In the genomic region with DNA sequence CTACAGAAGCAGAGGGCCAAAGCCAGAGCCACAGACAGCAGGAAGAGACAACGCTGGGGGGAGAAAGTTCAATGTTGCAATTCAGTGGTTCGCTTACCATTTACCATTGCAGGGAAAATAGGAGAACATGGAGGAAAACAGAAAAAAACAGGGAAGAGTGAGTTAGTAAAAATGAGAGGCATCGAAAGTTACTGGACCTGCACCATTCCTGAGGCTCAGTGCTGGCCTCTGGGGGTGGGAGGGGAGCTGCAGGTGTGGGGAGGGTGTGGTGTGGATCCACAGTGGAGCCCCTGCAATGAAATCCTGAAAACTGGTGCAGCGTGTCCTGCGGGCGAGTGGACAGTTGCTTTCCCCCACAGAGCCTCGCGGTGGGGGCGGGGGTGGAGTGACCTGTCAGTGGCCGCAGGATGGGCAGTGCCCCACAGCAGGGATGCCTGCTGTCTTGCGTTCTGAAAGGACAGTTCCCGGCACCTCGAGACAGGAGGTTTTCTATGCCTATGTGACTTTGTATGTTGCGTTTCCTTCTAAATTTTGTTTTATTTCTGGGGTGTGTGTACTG, we compare ENCODE assay signal across 1 cellular context.
TF ChIP-seq lines count a peak whose summit lies in the region.

No MANE protein-coding gene starts in this region.

TF ChIP-seq in HepG2, 621 proteins besides CTCF, POLR2A, EP300 and RAD21:
- peak; percentile 34 for TF ChIP-seq TEAD3 (CRISPR knock-in tag; optimal IDR thresholded peaks at IDR 0.05; ENCODE audit: borderline replicate concordance)
- TF ChIP-seq MTA1 (CRISPR knock-in tag; IDR thresholded peaks at IDR 0.05; ENCODE audit: borderline replicate concordance): no peak
- TF ChIP-seq, protein P1, sequence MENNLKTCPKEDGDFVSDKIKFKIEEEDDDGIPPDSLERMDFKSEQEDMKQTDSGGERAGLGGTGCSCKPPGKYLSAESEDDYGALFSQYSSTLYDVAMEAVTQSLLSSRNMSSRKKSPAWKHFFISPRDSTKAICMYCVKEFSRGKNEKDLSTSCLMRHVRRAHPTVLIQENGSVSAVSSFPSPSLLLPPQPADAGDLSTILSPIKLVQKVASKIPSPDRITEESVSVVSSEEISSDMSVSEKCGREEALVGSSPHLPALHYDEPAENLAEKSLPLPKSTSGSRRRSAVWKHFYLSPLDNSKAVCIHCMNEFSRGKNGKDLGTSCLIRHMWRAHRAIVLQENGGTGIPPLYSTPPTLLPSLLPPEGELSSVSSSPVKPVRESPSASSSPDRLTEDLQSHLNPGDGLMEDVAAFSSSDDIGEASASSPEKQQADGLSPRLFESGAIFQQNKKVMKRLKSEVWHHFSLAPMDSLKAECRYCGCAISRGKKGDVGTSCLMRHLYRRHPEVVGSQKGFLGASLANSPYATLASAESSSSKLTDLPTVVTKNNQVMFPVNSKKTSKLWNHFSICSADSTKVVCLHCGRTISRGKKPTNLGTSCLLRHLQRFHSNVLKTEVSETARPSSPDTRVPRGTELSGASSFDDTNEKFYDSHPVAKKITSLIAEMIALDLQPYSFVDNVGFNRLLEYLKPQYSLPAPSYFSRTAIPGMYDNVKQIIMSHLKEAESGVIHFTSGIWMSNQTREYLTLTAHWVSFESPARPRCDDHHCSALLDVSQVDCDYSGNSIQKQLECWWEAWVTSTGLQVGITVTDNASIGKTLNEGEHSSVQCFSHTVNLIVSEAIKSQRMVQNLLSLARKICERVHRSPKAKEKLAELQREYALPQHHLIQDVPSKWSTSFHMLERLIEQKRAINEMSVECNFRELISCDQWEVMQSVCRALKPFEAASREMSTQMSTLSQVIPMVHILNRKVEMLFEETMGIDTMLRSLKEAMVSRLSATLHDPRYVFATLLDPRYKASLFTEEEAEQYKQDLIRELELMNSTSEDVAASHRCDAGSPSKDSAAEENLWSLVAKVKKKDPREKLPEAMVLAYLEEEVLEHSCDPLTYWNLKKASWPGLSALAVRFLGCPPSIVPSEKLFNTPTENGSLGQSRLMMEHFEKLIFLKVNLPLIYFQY (CRISPR knock-in tag; IDR thresholded peaks at IDR 0.05; ENCODE audit: borderline replicate concordance): no peak
- TF ChIP-seq ZNF24 (IDR thresholded peaks at IDR 0.05): no peak
- TF ChIP-seq ZNF430 (CRISPR knock-in tag; IDR thresholded peaks at IDR 0.05): no peak
- TF ChIP-seq ZNF354B (CRISPR knock-in tag; IDR thresholded peaks at IDR 0.05): no peak
- TF ChIP-seq FOXA1 (IDR thresholded peaks at IDR 0.05): no peak
- TF ChIP-seq FOXA1 (CRISPR knock-in tag; IDR thresholded peaks at IDR 0.05): no peak
- no peak for TF ChIP-seq ZNF891 (CRISPR knock-in tag; IDR thresholded peaks at IDR 0.05)
- TF ChIP-seq, protein P2, sequence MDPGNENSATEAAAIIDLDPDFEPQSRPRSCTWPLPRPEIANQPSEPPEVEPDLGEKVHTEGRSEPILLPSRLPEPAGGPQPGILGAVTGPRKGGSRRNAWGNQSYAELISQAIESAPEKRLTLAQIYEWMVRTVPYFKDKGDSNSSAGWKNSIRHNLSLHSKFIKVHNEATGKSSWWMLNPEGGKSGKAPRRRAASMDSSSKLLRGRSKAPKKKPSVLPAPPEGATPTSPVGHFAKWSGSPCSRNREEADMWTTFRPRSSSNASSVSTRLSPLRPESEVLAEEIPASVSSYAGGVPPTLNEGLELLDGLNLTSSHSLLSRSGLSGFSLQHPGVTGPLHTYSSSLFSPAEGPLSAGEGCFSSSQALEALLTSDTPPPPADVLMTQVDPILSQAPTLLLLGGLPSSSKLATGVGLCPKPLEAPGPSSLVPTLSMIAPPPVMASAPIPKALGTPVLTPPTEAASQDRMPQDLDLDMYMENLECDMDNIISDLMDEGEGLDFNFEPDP (CRISPR knock-in tag; conservative IDR thresholded peaks at IDR 0.05): no peak
- no peak for TF ChIP-seq AKAP8 (CRISPR knock-in tag; IDR thresholded peaks at IDR 0.05)
- no peak for TF ChIP-seq BORCS8-MEF2B (CRISPR knock-in tag; IDR thresholded peaks at IDR 0.05)
- TF ChIP-seq, protein P3, sequence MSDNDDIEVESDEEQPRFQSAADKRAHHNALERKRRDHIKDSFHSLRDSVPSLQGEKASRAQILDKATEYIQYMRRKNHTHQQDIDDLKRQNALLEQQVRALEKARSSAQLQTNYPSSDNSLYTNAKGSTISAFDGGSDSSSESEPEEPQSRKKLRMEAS (IDR thresholded peaks at IDR 0.05): no peak
- peak; percentile 42; the same call in 1 of the 2 replicates for TF ChIP-seq RBFOX2 (IDR thresholded peaks at IDR 0.05; ENCODE audit: low read depth, low read length)
- no peak for TF ChIP-seq AHR (CRISPR knock-in tag; IDR thresholded peaks at IDR 0.05)
- no peak for TF ChIP-seq NFE2L1 (CRISPR knock-in tag; IDR thresholded peaks at IDR 0.05; ENCODE audit: borderline replicate concordance)
- no peak for TF ChIP-seq ZNF7 (CRISPR knock-in tag; IDR thresholded peaks at IDR 0.05)
- TF ChIP-seq EEA1 (CRISPR knock-in tag; IDR thresholded peaks at IDR 0.05; ENCODE audit: borderline replicate concordance): no peak
- no peak for TF ChIP-seq GLI4 (CRISPR knock-in tag; IDR thresholded peaks at IDR 0.05; ENCODE audit: borderline replicate concordance)
- TF ChIP-seq, protein P4, sequence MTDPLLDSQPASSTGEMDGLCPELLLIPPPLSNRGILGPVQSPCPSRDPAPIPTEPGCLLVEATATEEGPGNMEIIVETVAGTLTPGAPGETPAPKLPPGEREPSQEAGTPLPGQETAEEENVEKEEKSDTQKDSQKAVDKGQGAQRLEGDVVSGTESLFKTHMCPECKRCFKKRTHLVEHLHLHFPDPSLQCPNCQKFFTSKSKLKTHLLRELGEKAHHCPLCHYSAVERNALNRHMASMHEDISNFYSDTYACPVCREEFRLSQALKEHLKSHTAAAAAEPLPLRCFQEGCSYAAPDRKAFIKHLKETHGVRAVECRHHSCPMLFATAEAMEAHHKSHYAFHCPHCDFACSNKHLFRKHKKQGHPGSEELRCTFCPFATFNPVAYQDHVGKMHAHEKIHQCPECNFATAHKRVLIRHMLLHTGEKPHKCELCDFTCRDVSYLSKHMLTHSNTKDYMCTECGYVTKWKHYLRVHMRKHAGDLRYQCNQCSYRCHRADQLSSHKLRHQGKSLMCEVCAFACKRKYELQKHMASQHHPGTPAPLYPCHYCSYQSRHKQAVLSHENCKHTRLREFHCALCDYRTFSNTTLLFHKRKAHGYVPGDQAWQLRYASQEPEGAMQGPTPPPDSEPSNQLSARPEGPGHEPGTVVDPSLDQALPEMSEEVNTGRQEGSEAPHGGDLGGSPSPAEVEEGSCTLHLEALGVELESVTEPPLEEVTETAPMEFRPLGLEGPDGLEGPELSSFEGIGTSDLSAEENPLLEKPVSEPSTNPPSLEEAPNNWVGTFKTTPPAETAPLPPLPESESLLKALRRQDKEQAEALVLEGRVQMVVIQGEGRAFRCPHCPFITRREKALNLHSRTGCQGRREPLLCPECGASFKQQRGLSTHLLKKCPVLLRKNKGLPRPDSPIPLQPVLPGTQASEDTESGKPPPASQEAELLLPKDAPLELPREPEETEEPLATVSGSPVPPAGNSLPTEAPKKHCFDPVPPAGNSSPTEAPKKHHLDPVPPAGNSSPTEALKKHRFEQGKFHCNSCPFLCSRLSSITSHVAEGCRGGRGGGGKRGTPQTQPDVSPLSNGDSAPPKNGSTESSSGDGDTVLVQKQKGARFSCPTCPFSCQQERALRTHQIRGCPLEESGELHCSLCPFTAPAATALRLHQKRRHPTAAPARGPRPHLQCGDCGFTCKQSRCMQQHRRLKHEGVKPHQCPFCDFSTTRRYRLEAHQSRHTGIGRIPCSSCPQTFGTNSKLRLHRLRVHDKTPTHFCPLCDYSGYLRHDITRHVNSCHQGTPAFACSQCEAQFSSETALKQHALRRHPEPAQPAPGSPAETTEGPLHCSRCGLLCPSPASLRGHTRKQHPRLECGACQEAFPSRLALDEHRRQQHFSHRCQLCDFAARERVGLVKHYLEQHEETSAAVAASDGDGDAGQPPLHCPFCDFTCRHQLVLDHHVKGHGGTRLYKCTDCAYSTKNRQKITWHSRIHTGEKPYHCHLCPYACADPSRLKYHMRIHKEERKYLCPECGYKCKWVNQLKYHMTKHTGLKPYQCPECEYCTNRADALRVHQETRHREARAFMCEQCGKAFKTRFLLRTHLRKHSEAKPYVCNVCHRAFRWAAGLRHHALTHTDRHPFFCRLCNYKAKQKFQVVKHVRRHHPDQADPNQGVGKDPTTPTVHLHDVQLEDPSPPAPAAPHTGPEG (CRISPR knock-in tag; IDR thresholded peaks at IDR 0.05): no peak
- TF ChIP-seq, protein P5, sequence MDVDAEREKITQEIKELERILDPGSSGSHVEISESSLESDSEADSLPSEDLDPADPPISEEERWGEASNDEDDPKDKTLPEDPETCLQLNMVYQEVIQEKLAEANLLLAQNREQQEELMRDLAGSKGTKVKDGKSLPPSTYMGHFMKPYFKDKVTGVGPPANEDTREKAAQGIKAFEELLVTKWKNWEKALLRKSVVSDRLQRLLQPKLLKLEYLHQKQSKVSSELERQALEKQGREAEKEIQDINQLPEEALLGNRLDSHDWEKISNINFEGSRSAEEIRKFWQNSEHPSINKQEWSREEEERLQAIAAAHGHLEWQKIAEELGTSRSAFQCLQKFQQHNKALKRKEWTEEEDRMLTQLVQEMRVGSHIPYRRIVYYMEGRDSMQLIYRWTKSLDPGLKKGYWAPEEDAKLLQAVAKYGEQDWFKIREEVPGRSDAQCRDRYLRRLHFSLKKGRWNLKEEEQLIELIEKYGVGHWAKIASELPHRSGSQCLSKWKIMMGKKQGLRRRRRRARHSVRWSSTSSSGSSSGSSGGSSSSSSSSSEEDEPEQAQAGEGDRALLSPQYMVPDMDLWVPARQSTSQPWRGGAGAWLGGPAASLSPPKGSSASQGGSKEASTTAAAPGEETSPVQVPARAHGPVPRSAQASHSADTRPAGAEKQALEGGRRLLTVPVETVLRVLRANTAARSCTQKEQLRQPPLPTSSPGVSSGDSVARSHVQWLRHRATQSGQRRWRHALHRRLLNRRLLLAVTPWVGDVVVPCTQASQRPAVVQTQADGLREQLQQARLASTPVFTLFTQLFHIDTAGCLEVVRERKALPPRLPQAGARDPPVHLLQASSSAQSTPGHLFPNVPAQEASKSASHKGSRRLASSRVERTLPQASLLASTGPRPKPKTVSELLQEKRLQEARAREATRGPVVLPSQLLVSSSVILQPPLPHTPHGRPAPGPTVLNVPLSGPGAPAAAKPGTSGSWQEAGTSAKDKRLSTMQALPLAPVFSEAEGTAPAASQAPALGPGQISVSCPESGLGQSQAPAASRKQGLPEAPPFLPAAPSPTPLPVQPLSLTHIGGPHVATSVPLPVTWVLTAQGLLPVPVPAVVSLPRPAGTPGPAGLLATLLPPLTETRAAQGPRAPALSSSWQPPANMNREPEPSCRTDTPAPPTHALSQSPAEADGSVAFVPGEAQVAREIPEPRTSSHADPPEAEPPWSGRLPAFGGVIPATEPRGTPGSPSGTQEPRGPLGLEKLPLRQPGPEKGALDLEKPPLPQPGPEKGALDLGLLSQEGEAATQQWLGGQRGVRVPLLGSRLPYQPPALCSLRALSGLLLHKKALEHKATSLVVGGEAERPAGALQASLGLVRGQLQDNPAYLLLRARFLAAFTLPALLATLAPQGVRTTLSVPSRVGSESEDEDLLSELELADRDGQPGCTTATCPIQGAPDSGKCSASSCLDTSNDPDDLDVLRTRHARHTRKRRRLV (CRISPR knock-in tag; IDR thresholded peaks at IDR 0.05): 0 out of 2 replicates have a peak, but pooled peaks have one; percentile 2
- TF ChIP-seq STAG1 (CRISPR knock-in tag; IDR thresholded peaks at IDR 0.05): peak; percentile 19
- TF ChIP-seq TCF12 (IDR thresholded peaks at IDR 0.05): no peak
- TF ChIP-seq TCF12 (CRISPR knock-in tag; IDR thresholded peaks at IDR 0.05): no peak
- no peak for TF ChIP-seq MEIS2 (CRISPR knock-in tag; IDR thresholded peaks at IDR 0.05)
- TF ChIP-seq ZNF34 (CRISPR knock-in tag; IDR thresholded peaks at IDR 0.05; ENCODE audit: borderline replicate concordance): 0 out of 2 replicates have a peak, but pooled peaks have one; percentile 0
- no peak for TF ChIP-seq ZNF44 (CRISPR knock-in tag; IDR thresholded peaks at IDR 0.05)
- TF ChIP-seq AGO2 (optimal IDR thresholded peaks at IDR 0.05; ENCODE audit: low read depth, low read length): peak; percentile 58
- TF ChIP-seq, protein P6, sequence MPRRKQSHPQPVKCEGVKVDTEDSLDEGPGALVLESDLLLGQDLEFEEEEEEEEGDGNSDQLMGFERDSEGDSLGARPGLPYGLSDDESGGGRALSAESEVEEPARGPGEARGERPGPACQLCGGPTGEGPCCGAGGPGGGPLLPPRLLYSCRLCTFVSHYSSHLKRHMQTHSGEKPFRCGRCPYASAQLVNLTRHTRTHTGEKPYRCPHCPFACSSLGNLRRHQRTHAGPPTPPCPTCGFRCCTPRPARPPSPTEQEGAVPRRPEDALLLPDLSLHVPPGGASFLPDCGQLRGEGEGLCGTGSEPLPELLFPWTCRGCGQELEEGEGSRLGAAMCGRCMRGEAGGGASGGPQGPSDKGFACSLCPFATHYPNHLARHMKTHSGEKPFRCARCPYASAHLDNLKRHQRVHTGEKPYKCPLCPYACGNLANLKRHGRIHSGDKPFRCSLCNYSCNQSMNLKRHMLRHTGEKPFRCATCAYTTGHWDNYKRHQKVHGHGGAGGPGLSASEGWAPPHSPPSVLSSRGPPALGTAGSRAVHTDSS (CRISPR knock-in tag; conservative IDR thresholded peaks at IDR 0.05): no peak
- no peak for TF ChIP-seq ZEB1 (IDR thresholded peaks at IDR 0.05; ENCODE audit: insufficient replicate concordance, low read depth)
- TF ChIP-seq, protein P7, sequence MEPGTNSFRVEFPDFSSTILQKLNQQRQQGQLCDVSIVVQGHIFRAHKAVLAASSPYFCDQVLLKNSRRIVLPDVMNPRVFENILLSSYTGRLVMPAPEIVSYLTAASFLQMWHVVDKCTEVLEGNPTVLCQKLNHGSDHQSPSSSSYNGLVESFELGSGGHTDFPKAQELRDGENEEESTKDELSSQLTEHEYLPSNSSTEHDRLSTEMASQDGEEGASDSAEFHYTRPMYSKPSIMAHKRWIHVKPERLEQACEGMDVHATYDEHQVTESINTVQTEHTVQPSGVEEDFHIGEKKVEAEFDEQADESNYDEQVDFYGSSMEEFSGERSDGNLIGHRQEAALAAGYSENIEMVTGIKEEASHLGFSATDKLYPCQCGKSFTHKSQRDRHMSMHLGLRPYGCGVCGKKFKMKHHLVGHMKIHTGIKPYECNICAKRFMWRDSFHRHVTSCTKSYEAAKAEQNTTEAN (CRISPR knock-in tag; conservative IDR thresholded peaks at IDR 0.05): no peak
- peak; percentile 46; the same call in 1 of the 2 replicates for TF ChIP-seq KDM5B (CRISPR knock-in tag; IDR thresholded peaks at IDR 0.05; ENCODE audit: borderline replicate concordance)
- no peak for TF ChIP-seq ZNF75D (CRISPR knock-in tag; IDR thresholded peaks at IDR 0.05; ENCODE audit: borderline replicate concordance)
- TF ChIP-seq HIVEP1 (CRISPR knock-in tag; IDR thresholded peaks at IDR 0.05): 0 out of 2 replicates have a peak, but pooled peaks have one; percentile 30
- 0 out of 2 replicates have a peak, but pooled peaks have one; percentile 22 for TF ChIP-seq PCBP1 (IDR thresholded peaks at IDR 0.05; ENCODE audit: borderline replicate concordance, low read depth, low read length)
- no peak for TF ChIP-seq YY1 (IDR thresholded peaks at IDR 0.05; ENCODE audit: insufficient read depth, insufficient replicate concordance, low read depth, low read length)
- TF ChIP-seq DR1 (CRISPR knock-in tag; IDR thresholded peaks at IDR 0.05): no peak
- 0 out of 2 replicates have a peak, but pooled peaks have one; percentile 19 for TF ChIP-seq ZFY (CRISPR knock-in tag; IDR thresholded peaks at IDR 0.05)
- TF ChIP-seq ZFP1 (CRISPR knock-in tag; IDR thresholded peaks at IDR 0.05): no peak
